1 cellular context compared by ENCODE assay signal in genomic region chr20:41081276-41081814, GRCh38.
TF ChIP-seq lines count a peak whose summit lies in the region.

No MANE protein-coding gene starts in this region.

TF ChIP-seq in IMR-90, 13 proteins besides CTCF, POLR2A, EP300 and RAD21:
- TF ChIP-seq MAZ (IDR thresholded peaks at IDR 0.05; ENCODE audit: borderline replicate concordance, low read depth, low read length) (no peak), MAFK (IDR thresholded peaks at IDR 0.05; ENCODE audit: low read depth, low read length) (peak; percentile 79)
